Comparison of ENCODE assay signal across 26 cellular contexts in genomic region chr1:25909062-25909461, GRCh38. TPM values are rescaled to one million over a fixed set of nuclear protein-coding genes. Genes with fewer than 3 reads are reported as not detected.
DNase-seq lines count a peak whose midpoint lies in the region; ATAC-seq and TF ChIP-seq lines count a peak whose summit lies in the region.
"Had no signal": no experiment of that assay in that cellular context is flagged by ENCODE, and none has a peak within 500 bp of the region (broad histone marks: within the 10 kb centered on the region; RNA-seq: fewer than 3 reads in every experiment).

No MANE protein-coding gene starts in this region.

- no peaks in the 10 kb centered on the region for H3K9me3 Mint-ChIP-seq in GM23338
- H3K9me3 Mint-ChIP-seq: naive thymus-derived CD8-positive, alpha-beta T cell; stimulated activated effector memory CD8-positive, alpha-beta T cell treated with anti-CD3 and anti-CD28 coated beads, Interleukin-12 subunit alpha, Interleukin-12 subunit beta, amount 100 ng/mL, for 72 hours had no signal

- no peak overlapping the region for H3K4me3 Mint-ChIP-seq in GM23338
- H3K4me3 Mint-ChIP-seq: memory B cell; naive thymus-derived CD8-positive, alpha-beta T cell; stimulated activated effector memory CD8-positive, alpha-beta T cell treated with anti-CD3 and anti-CD28 coated beads, Interleukin-12 subunit alpha, Interleukin-12 subunit beta, amount 100 ng/mL, for 72 hours had no signal

- peaks cover 9% of the 10 kb centered on the region for H3K27me3 Mint-ChIP-seq in GM23338 (ENCODE audit: insufficient read depth, low read depth, poor library complexity)
- H3K27me3 Mint-ChIP-seq: memory B cell; naive thymus-derived CD8-positive, alpha-beta T cell; progenitor cell of endocrine pancreas had no signal

- H3K4me1 ChIP-seq in GM23338 (ENCODE audit: insufficient read depth) = peaks cover 19% of the 10 kb centered on the region

- ATAC-seq in GM23338 = no peak
- no peak for ATAC-seq in GM19324 (IDR thresholded peaks at IDR 0.05; ENCODE audit: low FRiP score, unreplicated experiment)
- ATAC-seq in GM21737 (IDR thresholded peaks at IDR 0.05; ENCODE audit: unreplicated experiment) = no peak
- ATAC-seq: left colon; naive thymus-derived CD8-positive, alpha-beta T cell; stimulated activated effector memory CD8-positive, alpha-beta T cell treated with anti-CD3 and anti-CD28 coated beads, Interleukin-12 subunit alpha, Interleukin-12 subunit beta, amount 100 ng/mL, for 72 hours had no signal

- peaks cover 7% of the 10 kb centered on the region for H4K20me1 ChIP-seq in GM23338 (replicated peaks; ENCODE audit: insufficient read depth)

- peaks cover 13% of the 10 kb centered on the region for H3K36me3 Mint-ChIP-seq in GM23338 (ENCODE audit: low read depth)
- H3K36me3 Mint-ChIP-seq: memory B cell; naive thymus-derived CD8-positive, alpha-beta T cell had no signal

- DNase-seq in GM23338 (ENCODE audit: low spot score) (no peak), amygdala (lab: John Stamatoyannopoulos, UW) (peak in 29 of 56 donors; percentile 14 to 77 (median 36)), occipital lobe (lab: John Stamatoyannopoulos, UW) (peak; percentile 52), SHP77 (lab: John Stamatoyannopoulos, UW) (no peak), T-helper 1 cell (no peak)
- DNase-seq: activated CD8-positive, alpha-beta memory T cell treated with anti-CD3 and anti-CD28 coated beads for 24 hours; activated gamma-delta T cell; DMS79 treated with DMSO at 0.1 percent for 48 hours; left colon; naive thymus-derived CD8-positive, alpha-beta T cell; NCI-H1694; NCI-H510A; OCI-M1; sigmoid colon; SK-N-SH; stimulated activated CD4-positive, alpha-beta T cell treated with anti-CD3 and anti-CD28 coated beads, Interleukin-4, amount 100 ng/mL, for 24 hours; T-helper 2 cell had no signal

- H3K27me3 ChIP-seq in GM23338 (ENCODE audit: insufficient read depth) (no peaks in the 10 kb centered on the region), layer of hippocampus (ENCODE audit: control insufficient read depth, insufficient read depth, low read length) (no peaks in the 10 kb centered on the region)
- H3K27me3 ChIP-seq: BLaER1 treated with 17β-estradiol and CSF1 and Interleukin-3, amounts not matched to agents 10 nM and 100 nM; sigmoid colon; suprapubic skin had no signal

- peaks cover 13% of the 10 kb centered on the region for H3K79me2 ChIP-seq in GM23338 (replicated peaks; ENCODE audit: insufficient read depth)

- no peak overlapping the region for H3K27ac ChIP-seq in GM23338 (ENCODE audit: low read depth)
- peak overlapping the region; percentile 62 for H3K27ac ChIP-seq in layer of hippocampus (ENCODE audit: low read depth, low read length)
- H3K27ac ChIP-seq: BLaER1 treated with 17β-estradiol and CSF1 and Interleukin-3, amounts not matched to agents 10 nM and 100 nM; coronary artery; sigmoid colon; suprapubic skin had no signal

- TF ChIP-seq CTCF in GM23338 (conservative IDR thresholded peaks at IDR 0.05; ENCODE audit: low read depth in 2 of 2) = no peak

- H3K36me3 ChIP-seq in GM23338 (ENCODE audit: insufficient read depth) = no peaks in the 10 kb centered on the region
- H3K36me3 ChIP-seq: sigmoid colon, suprapubic skin had no signal

- no peaks in the 10 kb centered on the region; the same call in 1 of the 2 replicates for H3F3A ChIP-seq in GM23338 (replicated peaks; ENCODE audit: low read depth)

- no peak overlapping the region for H3K27ac Mint-ChIP-seq in GM23338
- H3K27ac Mint-ChIP-seq: memory B cell; progenitor cell of endocrine pancreas; stimulated activated effector memory CD8-positive, alpha-beta T cell treated with anti-CD3 and anti-CD28 coated beads, Interleukin-12 subunit alpha, Interleukin-12 subunit beta, amount 100 ng/mL, for 72 hours had no signal

- no peaks in the 10 kb centered on the region for H3K9me2 ChIP-seq in GM23338 (ENCODE audit: insufficient read depth)
- H3K9me2 ChIP-seq: SK-N-SH had no signal

- H3K4me2 ChIP-seq in GM23338 = no peak overlapping the region
- H3K4me2 ChIP-seq: BLaER1 treated with 17β-estradiol and CSF1 and Interleukin-3, amounts not matched to agents 10 nM and 100 nM; SK-N-SH had no signal

- peak overlapping the region; percentile 80 for H2AFZ ChIP-seq in GM23338

- no peak overlapping the region for H3K4me3 ChIP-seq in GM23338
- H3K4me3 ChIP-seq: BLaER1 treated with 17β-estradiol and CSF1 and Interleukin-3, amounts not matched to agents 10 nM and 100 nM; coronary artery; sigmoid colon; suprapubic skin had no signal

- H3K4me1 Mint-ChIP-seq in GM23338 = peaks cover 20% of the 10 kb centered on the region

TF ChIP-seq in GM23338, 12 proteins besides CTCF, POLR2A, EP300 and RAD21:
- no peak for TF ChIP-seq EZH2phosphoT487 (IDR thresholded peaks at IDR 0.05; ENCODE audit: unreplicated experiment)

RNA-seq across cellular contexts. Expression of gene STMN1, which starts 2.8 kb away (rescaled TPM):
- 227 and 271 TPM in 2 replicates for total RNA-seq in GM23338 (2014; rRNA removed; shearing (Covaris generic))
- polyA plus RNA-seq in GM23338 (2016; fragmentation: Nextera tagmentation; extraction: Ambion mirVana) = 1,567 and 1,890 TPM in 2 replicates
- total RNA-seq in occipital lobe = 706 TPM

RNA-seq across cellular contexts. Expression of gene PAQR7, which starts 33.6 kb away (rescaled TPM):
- 5.2 and 5.5 TPM in 2 replicates for total RNA-seq in GM23338 (2014; rRNA removed; shearing (Covaris generic))
- 4.0 and 4.2 TPM in 2 replicates for polyA plus RNA-seq in GM23338 (2016; fragmentation: Nextera tagmentation; extraction: Ambion mirVana)
- total RNA-seq in occipital lobe = 8.1 TPM

RNA-seq across cellular contexts. Expression of gene AUNIP, which starts 49.8 kb away (rescaled TPM):
- total RNA-seq in GM23338 (2014; rRNA removed; shearing (Covaris generic)) = 20.9 and 24.1 TPM in 2 replicates
- polyA plus RNA-seq in GM23338 (2016; fragmentation: Nextera tagmentation; extraction: Ambion mirVana) = 21.2 and 21.9 TPM in 2 replicates
- total RNA-seq in occipital lobe = 1.7 TPM
- total RNA-seq: naive thymus-derived CD8-positive, alpha-beta T cell; sigmoid colon had no signal
- polyA plus RNA-seq: naive thymus-derived CD8-positive, alpha-beta T cell had no signal

Comparison
In these comparisons a context has a peak if more than half of its experiments do, and no peak if none do; other contexts are left out.
1. DNase-seq: peak in amygdala (29 of 56) and occipital lobe (single experiment); none in GM23338 (single experiment), SHP77 (0 of 2) and T-helper 1 cell (0 of 5).